In genomic region chr11:69718147-69718546, GRCh38 we compare ENCODE assay signal across 8 cellular contexts. TPM values are rescaled to one million over a fixed set of nuclear protein-coding genes. Genes with fewer than 3 reads are reported as not detected.
DNase-seq lines count a peak whose midpoint lies in the region; ATAC-seq, FAIRE-seq and TF ChIP-seq lines count a peak whose summit lies in the region.

No MANE protein-coding gene starts in this region.

- no peak overlapping the region for H3K27ac Mint-ChIP-seq in activated CD4-positive, alpha-beta memory T cell treated with anti-CD3 and anti-CD28 coated beads for 36 hours
- no peak overlapping the region for H3K27ac Mint-ChIP-seq in activated CD4-positive, alpha-beta memory T cell treated with anti-CD3 and anti-CD28 coated beads, Interleukin-2, amount 10 ng/mL, durations not matched to agents 7 days and 5 days
- H3K27ac Mint-ChIP-seq in astrocyte (ENCODE audit: unreplicated experiment) (no peak overlapping the region), nephron (no peak overlapping the region)

- no peaks in the 10 kb centered on the region for H3K9me3 ChIP-seq in astrocyte (ENCODE audit: insufficient read depth, low read depth, low read length)

- no peak overlapping the region for H3K9ac ChIP-seq in astrocyte (ENCODE audit: low read length)

- no peaks in the 10 kb centered on the region for H3K9me3 Mint-ChIP-seq in activated CD4-positive, alpha-beta memory T cell treated with anti-CD3 and anti-CD28 coated beads for 36 hours
- H3K9me3 Mint-ChIP-seq in activated CD4-positive, alpha-beta memory T cell treated with anti-CD3 and anti-CD28 coated beads, Interleukin-2, amount 10 ng/mL, durations not matched to agents 7 days and 5 days, result no peaks in the 10 kb centered on the region
- H3K9me3 Mint-ChIP-seq in astrocyte (ENCODE audit: unreplicated experiment) (no peaks in the 10 kb centered on the region), nephron (no peaks in the 10 kb centered on the region)

- FAIRE-seq in astrocyte (lab: Jason Lieb, UNC), result no peak

- intact Hi-C loops in activated CD4-positive, alpha-beta memory T cell treated with anti-CD3 and anti-CD28 coated beads for 36 hours (cut with micrococcal nuclease), result no loop called here

- H4K20me1 ChIP-seq in astrocyte (ENCODE audit: insufficient read depth, low read length), result no peaks in the 10 kb centered on the region

- peaks cover 34% of the 10 kb centered on the region for H3K27me3 Mint-ChIP-seq in activated CD4-positive, alpha-beta memory T cell treated with anti-CD3 and anti-CD28 coated beads for 36 hours
- H3K27me3 Mint-ChIP-seq in activated CD4-positive, alpha-beta memory T cell treated with anti-CD3 and anti-CD28 coated beads, Interleukin-2, amount 10 ng/mL, durations not matched to agents 7 days and 5 days, result peaks cover 25% of the 10 kb centered on the region
- H3K27me3 Mint-ChIP-seq in astrocyte (ENCODE audit: low read depth, unreplicated experiment), result peaks cover 59% of the 10 kb centered on the region
- H3K27me3 Mint-ChIP-seq in nephron (ENCODE audit: low read depth), result peaks cover 80% of the 10 kb centered on the region

- DNase-seq in activated CD4-positive, alpha-beta memory T cell treated with anti-CD3 and anti-CD28 coated beads for 36 hours, result peak; percentile 22
- no peak for DNase-seq in activated CD4-positive, alpha-beta memory T cell treated with anti-CD3 and anti-CD28 coated beads, Interleukin-2, amount 10 ng/mL, durations not matched to agents 7 days and 5 days
- DNase-seq in NCI-H1092 (lab: John Stamatoyannopoulos, UW), result peak; percentile 65
- no peak for DNase-seq in astrocyte (ENCODE audit: low read depth)
- DNase-seq in GOT3 (lab: John Stamatoyannopoulos, UW), result no peak

- CTCF ChIA-PET in activated CD4-positive, alpha-beta memory T cell treated with anti-CD3 and anti-CD28 coated beads for 36 hours (lab: Charles Lee), result interaction anchor here (1.0 to 1.2 kb wide), 2 partner anchors 10 to 22 kb away, joined by 3 read pairs; no protein-coding TSS in a partner anchor
- CTCF ChIA-PET in activated CD4-positive, alpha-beta memory T cell treated with anti-CD3 and anti-CD28 coated beads, Interleukin-2, amount 10 ng/mL, durations not matched to agents 7 days and 5 days (lab: Charles Lee), result no interaction called here

- no peak overlapping the region for H3K27ac ChIP-seq in astrocyte (ENCODE audit: low read depth, low read length)

- no peak overlapping the region for H3K4me3 ChIP-seq in astrocyte (ENCODE audit: insufficient read depth, low read depth, low read length)

- H2AFZ ChIP-seq in astrocyte (ENCODE audit: low read depth, low read length), result peak overlapping the region; percentile 24

- TF ChIP-seq CTCF in astrocyte (IDR thresholded peaks at IDR 0.05; ENCODE audit: insufficient read depth, low read depth, low read length) (peak; percentile 47), nephron (IDR thresholded peaks at IDR 0.05; ENCODE audit: unreplicated experiment in 3 of 3) (peak; percentile 53 to 70 (median 54))

- H3K4me3 Mint-ChIP-seq in activated CD4-positive, alpha-beta memory T cell treated with anti-CD3 and anti-CD28 coated beads for 36 hours, result no peak overlapping the region
- no peak overlapping the region for H3K4me3 Mint-ChIP-seq in activated CD4-positive, alpha-beta memory T cell treated with anti-CD3 and anti-CD28 coated beads, Interleukin-2, amount 10 ng/mL, durations not matched to agents 7 days and 5 days
- H3K4me3 Mint-ChIP-seq in astrocyte (ENCODE audit: unreplicated experiment), result no peak overlapping the region
- H3K4me3 Mint-ChIP-seq in nephron, result no peak overlapping the region

- no peaks in the 10 kb centered on the region for H3K79me2 ChIP-seq in astrocyte (ENCODE audit: insufficient read depth, low read length)

- peaks cover 44% of the 10 kb centered on the region for H3K27me3 ChIP-seq in astrocyte (ENCODE audit: insufficient read depth, low read length)

- ATAC-seq in HG02884 (IDR thresholded peaks at IDR 0.05; ENCODE audit: unreplicated experiment) (no peak), GM18861 (IDR thresholded peaks at IDR 0.05; ENCODE audit: unreplicated experiment) (no peak)

- POLR2A ChIA-PET in activated CD4-positive, alpha-beta memory T cell treated with anti-CD3 and anti-CD28 coated beads for 36 hours (lab: Charles Lee), result no interaction called here
- POLR2A ChIA-PET in activated CD4-positive, alpha-beta memory T cell treated with anti-CD3 and anti-CD28 coated beads, Interleukin-2, amount 10 ng/mL, durations not matched to agents 7 days and 5 days (lab: Charles Lee), result no interaction called here

- H3K4me2 ChIP-seq in astrocyte (ENCODE audit: low read length), result no peak overlapping the region

- no peaks in the 10 kb centered on the region for H3K36me3 Mint-ChIP-seq in activated CD4-positive, alpha-beta memory T cell treated with anti-CD3 and anti-CD28 coated beads for 36 hours
- H3K36me3 Mint-ChIP-seq in activated CD4-positive, alpha-beta memory T cell treated with anti-CD3 and anti-CD28 coated beads, Interleukin-2, amount 10 ng/mL, durations not matched to agents 7 days and 5 days (ENCODE audit: low read depth), result no peaks in the 10 kb centered on the region
- H3K36me3 Mint-ChIP-seq in astrocyte (ENCODE audit: low read depth, unreplicated experiment) (no peaks in the 10 kb centered on the region), nephron (ENCODE audit: low read depth) (no peaks in the 10 kb centered on the region)

- H3K36me3 ChIP-seq in astrocyte (ENCODE audit: insufficient read depth, low read length), result no peaks in the 10 kb centered on the region

- no peaks in the 10 kb centered on the region for H3K4me1 Mint-ChIP-seq in activated CD4-positive, alpha-beta memory T cell treated with anti-CD3 and anti-CD28 coated beads for 36 hours (ENCODE audit: low read depth)
- H3K4me1 Mint-ChIP-seq in activated CD4-positive, alpha-beta memory T cell treated with anti-CD3 and anti-CD28 coated beads, Interleukin-2, amount 10 ng/mL, durations not matched to agents 7 days and 5 days, result no peaks in the 10 kb centered on the region
- no peaks in the 10 kb centered on the region for H3K4me1 Mint-ChIP-seq in astrocyte (ENCODE audit: low read depth, unreplicated experiment)
- H3K4me1 Mint-ChIP-seq in nephron, result no peaks in the 10 kb centered on the region

- H3K4me1 ChIP-seq in astrocyte (ENCODE audit: insufficient read depth, low read length), result no peaks in the 10 kb centered on the region

RNA-seq across cellular contexts. Expression of gene FGF19, which starts 14.3 kb away (rescaled TPM):
- not detected for total RNA-seq in activated CD4-positive, alpha-beta memory T cell treated with anti-CD3 and anti-CD28 coated beads for 36 hours
- total RNA-seq in activated CD4-positive, alpha-beta memory T cell treated with anti-CD3 and anti-CD28 coated beads, Interleukin-2, amount 10 ng/mL, durations not matched to agents 7 days and 5 days, result not detected
- not detected in 2 replicates for total RNA-seq in astrocyte

RNA-seq across cellular contexts. Expression of gene LTO1, which starts 43.0 kb away (rescaled TPM):
- total RNA-seq in activated CD4-positive, alpha-beta memory T cell treated with anti-CD3 and anti-CD28 coated beads for 36 hours, result 10 to 100 TPM; 16.3 to 16.7 TPM
- total RNA-seq in activated CD4-positive, alpha-beta memory T cell treated with anti-CD3 and anti-CD28 coated beads, Interleukin-2, amount 10 ng/mL, durations not matched to agents 7 days and 5 days, result 10 to 100 TPM; 23.4 to 25.5 TPM
- 17.6 and 20.0 TPM in 2 replicates for total RNA-seq in astrocyte

RNA-seq across cellular contexts. Expression of gene FGF4, which starts 57.0 kb away (rescaled TPM):
- total RNA-seq in activated CD4-positive, alpha-beta memory T cell treated with anti-CD3 and anti-CD28 coated beads for 36 hours, result not detected
- not detected for total RNA-seq in activated CD4-positive, alpha-beta memory T cell treated with anti-CD3 and anti-CD28 coated beads, Interleukin-2, amount 10 ng/mL, durations not matched to agents 7 days and 5 days
- total RNA-seq in astrocyte, result not detected in 2 replicates

Comparison
In these comparisons a context has a peak if more than half of its experiments do, and no peak if none do; other contexts are left out.
1. DNase-seq: peak in activated CD4-positive, alpha-beta memory T cell treated with anti-CD3 and anti-CD28 coated beads for 36 hours (single experiment) and NCI-H1092 (single experiment); none in activated CD4-positive, alpha-beta memory T cell treated with anti-CD3 and anti-CD28 coated beads, Interleukin-2, amount 10 ng/mL, durations not matched to agents 7 days and 5 days (single experiment), astrocyte (single experiment) and GOT3 (single experiment).